In the genomic region with DNA sequence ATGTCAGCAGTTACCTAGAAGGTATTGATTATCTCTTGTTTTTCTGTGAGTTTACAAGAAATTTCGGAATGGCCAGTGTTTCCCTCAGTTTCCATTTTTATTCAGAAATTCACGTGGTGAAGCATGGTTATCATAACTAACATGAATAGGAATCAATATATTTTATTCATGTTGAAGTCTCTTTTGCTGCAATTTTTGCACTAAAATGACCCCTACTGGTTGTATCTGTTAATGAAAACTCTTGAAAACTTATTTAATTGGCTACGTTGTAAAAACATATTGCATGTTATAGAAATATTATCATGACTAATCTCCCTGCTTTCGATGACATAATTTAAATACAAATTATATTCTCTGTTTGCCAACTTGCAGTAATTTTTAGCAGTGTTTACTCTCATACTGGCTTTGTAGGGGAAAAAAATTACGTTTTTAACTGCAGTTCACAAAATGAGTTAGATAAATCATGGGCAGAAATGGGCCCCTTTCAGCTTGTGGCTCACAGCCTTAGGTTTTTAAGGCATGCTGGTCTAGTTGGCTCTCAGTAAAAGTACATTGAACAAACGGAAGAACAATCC, we compare ENCODE assay signal across 2 cellular contexts.
A peak's percentile ranks its signal among the peaks of the same experiment; 100 is the strongest.
TF ChIP-seq lines count a peak whose summit lies in the region.

No MANE protein-coding gene starts in this region.

TF ChIP-seq in IMR-90, 13 proteins besides CTCF, POLR2A, EP300 and RAD21:
- no peak for TF ChIP-seq BHLHE40 (IDR thresholded peaks at IDR 0.05; ENCODE audit: low read depth, low read length)
- no peak for TF ChIP-seq MXI1 (IDR thresholded peaks at IDR 0.05; ENCODE audit: borderline replicate concordance, low read depth, low read length)
- no peak for TF ChIP-seq MAZ (IDR thresholded peaks at IDR 0.05; ENCODE audit: borderline replicate concordance, low read depth, low read length)
- TF ChIP-seq CEBPB (IDR thresholded peaks at IDR 0.05; ENCODE audit: low read depth, low read length): no peak
- TF ChIP-seq FOS (IDR thresholded peaks at IDR 0.05; ENCODE audit: low read depth, low read length): no peak
- TF ChIP-seq CHD1 (IDR thresholded peaks at IDR 0.05; ENCODE audit: low read depth, low read length): no peak
- no peak for TF ChIP-seq RFX5 (IDR thresholded peaks at IDR 0.05; ENCODE audit: low read depth, low read length)
- TF ChIP-seq SMC3 (IDR thresholded peaks at IDR 0.05; ENCODE audit: low read depth, low read length): peak; percentile 13; the same call in 1 of the 2 replicates

TF ChIP-seq in neural cell, 6 proteins besides CTCF, POLR2A, EP300 and RAD21:
- TF ChIP-seq, protein P1, sequence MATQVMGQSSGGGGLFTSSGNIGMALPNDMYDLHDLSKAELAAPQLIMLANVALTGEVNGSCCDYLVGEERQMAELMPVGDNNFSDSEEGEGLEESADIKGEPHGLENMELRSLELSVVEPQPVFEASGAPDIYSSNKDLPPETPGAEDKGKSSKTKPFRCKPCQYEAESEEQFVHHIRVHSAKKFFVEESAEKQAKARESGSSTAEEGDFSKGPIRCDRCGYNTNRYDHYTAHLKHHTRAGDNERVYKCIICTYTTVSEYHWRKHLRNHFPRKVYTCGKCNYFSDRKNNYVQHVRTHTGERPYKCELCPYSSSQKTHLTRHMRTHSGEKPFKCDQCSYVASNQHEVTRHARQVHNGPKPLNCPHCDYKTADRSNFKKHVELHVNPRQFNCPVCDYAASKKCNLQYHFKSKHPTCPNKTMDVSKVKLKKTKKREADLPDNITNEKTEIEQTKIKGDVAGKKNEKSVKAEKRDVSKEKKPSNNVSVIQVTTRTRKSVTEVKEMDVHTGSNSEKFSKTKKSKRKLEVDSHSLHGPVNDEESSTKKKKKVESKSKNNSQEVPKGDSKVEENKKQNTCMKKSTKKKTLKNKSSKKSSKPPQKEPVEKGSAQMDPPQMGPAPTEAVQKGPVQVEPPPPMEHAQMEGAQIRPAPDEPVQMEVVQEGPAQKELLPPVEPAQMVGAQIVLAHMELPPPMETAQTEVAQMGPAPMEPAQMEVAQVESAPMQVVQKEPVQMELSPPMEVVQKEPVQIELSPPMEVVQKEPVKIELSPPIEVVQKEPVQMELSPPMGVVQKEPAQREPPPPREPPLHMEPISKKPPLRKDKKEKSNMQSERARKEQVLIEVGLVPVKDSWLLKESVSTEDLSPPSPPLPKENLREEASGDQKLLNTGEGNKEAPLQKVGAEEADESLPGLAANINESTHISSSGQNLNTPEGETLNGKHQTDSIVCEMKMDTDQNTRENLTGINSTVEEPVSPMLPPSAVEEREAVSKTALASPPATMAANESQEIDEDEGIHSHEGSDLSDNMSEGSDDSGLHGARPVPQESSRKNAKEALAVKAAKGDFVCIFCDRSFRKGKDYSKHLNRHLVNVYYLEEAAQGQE (IDR thresholded peaks at IDR 0.05; ENCODE audit: borderline replicate concordance): no peak
- TF ChIP-seq SMC3 (conservative IDR thresholded peaks at IDR 0.05; ENCODE audit: poor library complexity): peak; percentile 77
